Comparison of ENCODE assay signal across 1 cellular context in genomic region chr20:22214296-22214695, GRCh38.
TF ChIP-seq lines count a peak whose summit lies in the region.

No MANE protein-coding gene starts in this region.

TF ChIP-seq in GM23338, 12 proteins besides CTCF, POLR2A, EP300 and RAD21 (continued from another document):
- TF ChIP-seq ZNF462 (CRISPR knock-in tag; IDR thresholded peaks at IDR 0.05) (no peak), STAT1 (IDR thresholded peaks at IDR 0.05; ENCODE audit: unreplicated experiment) (no peak), EZH2 (IDR thresholded peaks at IDR 0.05; ENCODE audit: low read depth, unreplicated experiment) (no peak), POLR2AphosphoS5 (IDR thresholded peaks at IDR 0.05; ENCODE audit: low read depth) (no peak), ETS1 (IDR thresholded peaks at IDR 0.05) (no peak), NANOG (IDR thresholded peaks at IDR 0.05; ENCODE audit: borderline replicate concordance) (no peak)
